Comparison of ENCODE assay signal across 24 cellular contexts in the genomic region with DNA sequence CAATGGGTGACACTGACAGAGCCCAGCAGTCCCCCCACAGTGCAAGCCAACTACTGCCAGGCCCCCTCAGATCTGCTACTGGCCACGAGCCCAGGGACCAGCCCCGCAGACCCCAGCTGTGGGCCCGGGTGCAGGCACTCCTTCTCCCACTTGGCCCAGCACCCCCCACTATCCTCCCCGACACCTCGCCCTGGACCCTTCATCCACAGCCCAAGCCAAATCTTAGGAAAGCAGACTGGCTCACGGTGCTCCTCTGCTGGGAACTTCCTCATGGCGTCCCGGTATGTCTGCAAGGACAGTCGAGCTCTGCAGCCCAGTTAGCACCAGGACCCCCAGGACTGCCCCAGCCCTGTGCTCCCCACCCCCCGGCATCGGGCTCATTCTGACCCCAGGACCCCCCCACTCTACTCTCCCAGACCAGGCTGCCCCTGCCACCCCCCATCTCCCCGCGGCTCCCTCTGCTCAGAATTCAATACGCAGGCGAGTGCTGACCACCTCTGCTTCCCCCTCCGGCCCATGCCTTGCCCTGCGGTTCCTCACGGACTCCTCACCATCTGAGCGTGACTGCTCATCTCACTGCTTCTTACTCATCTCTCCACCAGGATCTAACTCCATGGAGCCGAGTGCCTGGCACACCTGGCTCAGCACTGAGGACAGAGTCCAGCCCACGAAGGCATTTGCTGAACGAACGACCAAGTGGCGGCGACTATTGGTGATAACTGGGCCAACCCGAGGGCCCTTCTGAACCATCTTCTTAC.
DNase-seq lines count a peak whose midpoint lies in the region; ATAC-seq and TF ChIP-seq lines count a peak whose summit lies in the region.
"Had no signal": no experiment of that assay in that cellular context is flagged by ENCODE, and none has a peak within 500 bp of the region (broad histone marks: within the 10 kb centered on the region; RNA-seq: fewer than 3 reads in every experiment).

No MANE protein-coding gene starts in this region.

- H2AFZ ChIP-seq in osteoblast (ENCODE audit: low read length) = no peak overlapping the region

- H3K9me3 ChIP-seq in right atrium auricular region (no peaks in the 10 kb centered on the region), osteoblast (ENCODE audit: low read depth, low read length) (no peaks in the 10 kb centered on the region), breast epithelium (no peaks in the 10 kb centered on the region)
- H3K9me3 ChIP-seq: BLaER1 treated with 17β-estradiol and CSF1 and Interleukin-3, amounts not matched to agents 10 nM and 100 nM; prostate gland had no signal

- intact Hi-C loops in left cardiac atrium (cut with DNase I) = no loop called here
- intact Hi-C loops in breast epithelium (cut with DNase I; ENCODE audit: low total_unique reads) = no loop called here

- H3K36me3 ChIP-seq in right atrium auricular region (peaks cover 34% of the 10 kb centered on the region), osteoblast (ENCODE audit: insufficient read depth, low read length) (peaks cover 41% of the 10 kb centered on the region), breast epithelium (no peaks in the 10 kb centered on the region)

- no peak for TF ChIP-seq CTCF in right atrium auricular region (IDR thresholded peaks at IDR 0.05)
- TF ChIP-seq CTCF in coronary artery (IDR thresholded peaks at IDR 0.05) = no peak
- TF ChIP-seq CTCF in osteoblast (IDR thresholded peaks at IDR 0.05; ENCODE audit: extremely low read depth, low read depth, low read length) = no peak
- no peak for TF ChIP-seq CTCF in breast epithelium (IDR thresholded peaks at IDR 0.05)

- no peak overlapping the region for H3K4me2 ChIP-seq in osteoblast (ENCODE audit: insufficient read depth, low read length)
- H3K4me2 ChIP-seq: BLaER1 treated with 17β-estradiol and CSF1 and Interleukin-3, amounts not matched to agents 10 nM and 100 nM had no signal

- H3K27me3 ChIP-seq in right atrium auricular region (no peaks in the 10 kb centered on the region), osteoblast (ENCODE audit: insufficient read depth, low read length) (no peaks in the 10 kb centered on the region), breast epithelium (no peaks in the 10 kb centered on the region)
- H3K27me3 ChIP-seq: BLaER1 treated with 17β-estradiol and CSF1 and Interleukin-3, amounts not matched to agents 10 nM and 100 nM had no signal

- ATAC-seq in left cardiac atrium (no peak), GM19395 (IDR thresholded peaks at IDR 0.05; ENCODE audit: unreplicated experiment) (no peak)
- ATAC-seq: activated T-helper 17 cell treated with anti-CD3 and anti-CD28 coated beads, Interleukin-2, amount 50 U/mL, for 72 hours had no signal

- no peak for TF ChIP-seq POLR2A in breast epithelium (IDR thresholded peaks at IDR 0.05)

- no peak overlapping the region for H3K4me3 ChIP-seq in right atrium auricular region
- no peak overlapping the region for H3K4me3 ChIP-seq in coronary artery
- H3K4me3 ChIP-seq in osteoblast (ENCODE audit: insufficient read depth, low read length) = no peak overlapping the region
- H3K4me3 ChIP-seq in breast epithelium = no peak overlapping the region
- H3K4me3 ChIP-seq: BLaER1 treated with 17β-estradiol and CSF1 and Interleukin-3, amounts not matched to agents 10 nM and 100 nM; prostate gland; skin epidermis had no signal

- H3K79me2 ChIP-seq in osteoblast (ENCODE audit: insufficient read depth, low read length) = peaks cover 4% of the 10 kb centered on the region

- H3K4me1 ChIP-seq in right atrium auricular region (peaks cover 0 to 4% of the 10 kb centered on the region in 2 donors), osteoblast (ENCODE audit: insufficient read depth, low read length) (peaks cover 26% of the 10 kb centered on the region), breast epithelium (no peaks in the 10 kb centered on the region)
- H3K4me1 ChIP-seq: BLaER1 treated with 17β-estradiol and CSF1 and Interleukin-3, amounts not matched to agents 10 nM and 100 nM; prostate gland had no signal

- peaks cover 2% of the 10 kb centered on the region for H4K20me1 ChIP-seq in osteoblast (ENCODE audit: insufficient read depth, low read length)

- DNase-seq in left cardiac atrium (peak; percentile 16), right atrium auricular region (ENCODE audit: low spot score) (no peak), coronary artery (ENCODE audit: low spot score) (peak; percentile 65), osteoblast (ENCODE audit: insufficient read length, low spot score, missing footprints) (peak; percentile 26), AG08395 (ENCODE audit: low spot score) (no peak), breast epithelium (ENCODE audit: low spot score in 2 of 2) (no peak), NCI-H774 (lab: John Stamatoyannopoulos, UW) (no peak)
- DNase-seq: activated CD4-positive, alpha-beta T cell treated with anti-CD3 and anti-CD28 coated beads for 48 hours; Calu3; EL; foreskin melanocyte; hypothalamus; naive B cell; NCI-H1092 treated with DMSO at 0.1 percent for 48 hours; NCI-H2107; NCI-H510A; SHP77 treated with DMSO at 0.1 percent for 48 hours; stimulated activated CD4-positive, alpha-beta T cell treated with anti-CD3 and anti-CD28 coated beads, Interleukin-4, amount 100 ng/mL, for 24 hours; stimulated activated naive CD8-positive, alpha-beta T cell treated with anti-CD3 and anti-CD28 coated beads, Interleukin-15, amount 100 ng/mL, for 72 hours had no signal

- no peak overlapping the region for H3K27ac ChIP-seq in right atrium auricular region
- peak overlapping the region in 1 of 2 donors; percentile 9 for H3K27ac ChIP-seq in coronary artery
- H3K27ac ChIP-seq in osteoblast (ENCODE audit: low read depth, low read length) = no peak overlapping the region
- H3K27ac ChIP-seq in breast epithelium = no peak overlapping the region
- H3K27ac ChIP-seq: BLaER1 treated with 17β-estradiol and CSF1 and Interleukin-3, amounts not matched to agents 10 nM and 100 nM; prostate gland; skin epidermis had no signal

Comparison
In these comparisons a context has a peak if more than half of its experiments do, and no peak if none do; other contexts are left out.
1. DNase-seq: peak in left cardiac atrium (single experiment), coronary artery (single experiment) and osteoblast (single experiment); none in right atrium auricular region (single experiment), AG08395 (single experiment), breast epithelium (0 of 2) and NCI-H774 (single experiment).